In the genomic region with DNA sequence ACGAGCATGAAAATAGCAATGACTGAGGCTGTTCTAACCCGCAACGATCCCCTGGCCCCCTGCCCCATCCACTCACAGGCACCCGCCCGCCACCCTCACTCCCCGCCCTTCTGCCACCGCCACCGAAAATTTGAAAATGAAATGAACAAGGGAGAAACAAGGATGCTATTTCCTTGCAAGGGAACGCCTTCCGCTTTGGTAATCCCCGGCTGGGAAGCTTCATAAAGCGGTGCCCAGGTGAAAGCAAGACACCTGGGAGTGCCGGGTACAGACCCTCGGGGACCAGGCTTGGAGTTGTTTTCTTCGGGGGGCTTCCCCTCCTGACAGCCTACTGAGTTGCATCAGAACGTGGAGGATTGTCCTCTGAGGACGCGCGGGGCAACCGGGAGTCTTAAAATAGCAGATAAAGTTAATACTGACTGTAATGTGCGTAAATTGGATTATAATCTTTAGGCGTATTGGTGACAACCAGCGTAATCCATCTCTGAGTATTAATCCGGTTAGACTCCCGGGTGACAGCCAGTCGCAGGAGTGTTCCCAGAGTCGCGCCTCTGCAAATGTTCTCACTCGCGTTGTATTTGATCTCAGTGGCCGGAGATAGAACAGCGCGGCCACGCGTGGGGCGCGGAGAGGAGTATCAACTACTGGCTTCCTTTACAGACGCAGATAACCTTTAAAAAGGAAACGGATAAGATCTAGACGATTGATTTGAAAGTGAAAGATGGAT, we compare ENCODE assay signal across 8 cellular contexts. TPM values are rescaled to one million over a fixed set of nuclear protein-coding genes. Genes with fewer than 3 reads are reported as not detected.
DNase-seq lines count a peak whose midpoint lies in the region; ATAC-seq and TF ChIP-seq lines count a peak whose summit lies in the region.

No MANE protein-coding gene starts in this region.

- intact Hi-C loops in activated B cell treated with CpG ODN at 0.5 μM for 24 hours (cut with micrococcal nuclease), result loop anchor here (2.0 to 10.0 kb wide), 12 partner anchors 18 to 1622 kb away; partner anchors contain the start of genes DENND4C, HACD4, MTAP and RRAGA
- intact Hi-C loops in colonic mucosa (cut with DNase I), result loop anchor here (5.0 to 10.0 kb wide), 3 partner anchors 59 to 266 kb away; partner anchors contain the start of gene FOCAD

- H3K36me3 ChIP-seq in colonic mucosa, result no peaks in the 10 kb centered on the region

- peak overlapping the region; percentile 38 to 84 for H3K9ac ChIP-seq in colonic mucosa (ENCODE audit: low read depth in 2 of 2, low read length in 2 of 2)

- H3K9me3 ChIP-seq in colonic mucosa, result no peaks in the 10 kb centered on the region

- ATAC-seq in GM18505 (IDR thresholded peaks at IDR 0.05; ENCODE audit: unreplicated experiment) (no peak), HG03460 (IDR thresholded peaks at IDR 0.05; ENCODE audit: unreplicated experiment) (peak; percentile 26), activated B cell treated with CpG ODN at 0.5 μM for 24 hours (ENCODE audit: low read depth) (peak; percentile 6), GM21576 (IDR thresholded peaks at IDR 0.05; ENCODE audit: unreplicated experiment) (no peak)

- H3K4me3 Mint-ChIP-seq in activated B cell treated with CpG ODN at 0.5 μM for 24 hours, result peak overlapping the region; percentile 92

- TF ChIP-seq CTCF in activated B cell treated with CpG ODN at 0.5 μM for 24 hours (IDR thresholded peaks at IDR 0.05), result no peak
- no peak for TF ChIP-seq CTCF in colonic mucosa (IDR thresholded peaks at IDR 0.05)

- TF ChIP-seq POLR2A in GM18505 (IDR thresholded peaks at IDR 0.05; ENCODE audit: borderline replicate concordance, extremely low read depth, insufficient read depth, insufficient read length), result peak; percentile 26

- CTCF ChIA-PET in activated B cell treated with CpG ODN at 0.5 μM for 24 hours (lab: Charles Lee), result interaction anchor here (1.0 to 2.1 kb wide), 6 partner anchors 11 to 1158 kb away, joined by 3 to 14 read pairs (median 5); partner anchors contain the start of gene FOCAD

- H3K4me3 ChIP-seq in colonic mucosa, result peak overlapping the region; percentile 76

- POLR2A ChIA-PET in activated B cell treated with CpG ODN at 0.5 μM for 24 hours (lab: Charles Lee), result interaction anchor here (0.9 to 2.1 kb wide), 3 partner anchors 11 to 61 kb away, joined by 3 to 22 read pairs (median 3); partner anchors contain the start of gene FOCAD

- peaks cover 37% of the 10 kb centered on the region for H3K4me1 Mint-ChIP-seq in activated B cell treated with CpG ODN at 0.5 μM for 24 hours

- peaks cover 4% of the 10 kb centered on the region for H3K36me3 Mint-ChIP-seq in activated B cell treated with CpG ODN at 0.5 μM for 24 hours (ENCODE audit: low read depth)

- peak overlapping the region; percentile 80 for H3K27ac Mint-ChIP-seq in activated B cell treated with CpG ODN at 0.5 μM for 24 hours

- peaks cover 5% of the 10 kb centered on the region for H3K4me1 ChIP-seq in colonic mucosa

- H3K9me3 Mint-ChIP-seq in activated B cell treated with CpG ODN at 0.5 μM for 24 hours, result no peaks in the 10 kb centered on the region

- H3K27ac ChIP-seq in colonic mucosa, result peak overlapping the region; percentile 93

- peaks cover 17% of the 10 kb centered on the region for H3K27me3 Mint-ChIP-seq in activated B cell treated with CpG ODN at 0.5 μM for 24 hours

- DNase-seq in activated B cell treated with CpG ODN at 0.5 μM for 24 hours (peak; percentile 26), colonic mucosa (peak; percentile 69), lung microvascular endothelial cell (ENCODE audit: low read depth in 2 of 2) (peak; percentile 6 to 15), NCI-H187 (lab: John Stamatoyannopoulos, UW) (no peak)
- DNase-seq in stimulated activated CD8-positive, alpha-beta memory T cell treated with anti-CD3 and anti-CD28 coated beads, Interleukin-12 subunit alpha, Interleukin-12 subunit beta, amount 100 ng/mL, for 4 hours (ENCODE audit: low read depth), result peak; percentile 38

- H3K27me3 ChIP-seq in colonic mucosa, result no peaks in the 10 kb centered on the region

RNA-seq across cellular contexts. Expression of gene MLLT3, which starts 0.9 kb away (rescaled TPM):
- 1.4 and 1.5 TPM in 2 replicates for total RNA-seq in activated B cell treated with CpG ODN at 0.5 μM for 24 hours
- 10 to 100 TPM; 44.6 to 65.2 TPM for total RNA-seq in colonic mucosa
- 3.8 and 4.1 TPM in 2 replicates for total RNA-seq in lung microvascular endothelial cell

Comparison
In these comparisons a context has a peak if more than half of its experiments do, and no peak if none do; other contexts are left out.
1. ATAC-seq: peak in HG03460 (single experiment) and activated B cell treated with CpG ODN at 0.5 μM for 24 hours (single experiment); none in GM18505 (single experiment) and GM21576 (single experiment).
2. DNase-seq: peak in activated B cell treated with CpG ODN at 0.5 μM for 24 hours (single experiment), colonic mucosa (single experiment), lung microvascular endothelial cell (2 of 2) and stimulated activated CD8-positive, alpha-beta memory T cell treated with anti-CD3 and anti-CD28 coated beads, Interleukin-12 subunit alpha, Interleukin-12 subunit beta, amount 100 ng/mL, for 4 hours (single experiment); none in NCI-H187 (0 of 2).